ENCODE assay signal across 10 cellular contexts in the genomic region with DNA sequence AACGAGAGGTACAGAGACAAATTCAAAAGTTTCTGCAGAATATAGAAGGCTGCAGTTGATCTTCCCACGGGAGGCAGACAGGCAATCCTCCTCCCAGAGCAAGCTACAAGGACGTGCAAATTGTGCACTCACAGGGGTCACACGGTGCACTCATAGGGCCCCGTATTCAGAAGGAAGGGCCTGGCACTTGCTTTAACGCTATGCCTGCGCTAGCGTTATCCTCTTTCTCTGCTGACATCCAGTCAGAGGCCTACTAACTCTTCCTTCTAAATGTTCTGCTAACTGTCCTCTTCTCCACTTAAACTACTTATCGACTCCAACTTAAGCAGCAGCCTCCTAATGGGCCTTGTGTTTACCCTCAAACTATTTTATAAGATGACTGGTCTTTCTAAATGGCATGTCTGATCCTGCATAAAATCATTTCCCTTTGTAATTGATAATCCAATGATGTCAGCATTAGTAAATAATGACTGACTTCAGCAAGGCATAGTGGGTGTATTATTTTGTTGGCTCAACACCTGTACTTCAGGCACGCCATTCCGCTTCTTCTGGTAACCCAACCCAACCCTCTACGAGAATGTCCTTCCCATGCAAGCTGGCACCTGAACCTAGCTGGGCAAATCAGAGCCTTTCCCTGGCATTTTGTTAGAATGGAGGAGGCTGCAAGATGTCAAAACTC. TPM values are rescaled to one million over a fixed set of nuclear protein-coding genes. Genes with fewer than 3 reads are reported as not detected.
DNase-seq lines count a peak whose midpoint lies in the region; ATAC-seq, FAIRE-seq and TF ChIP-seq lines count a peak whose summit lies in the region.
"Had no signal": no experiment of that assay in that cellular context is flagged by ENCODE, and none has a peak within 500 bp of the region (broad histone marks: within the 10 kb centered on the region; RNA-seq: fewer than 3 reads in every experiment).

No MANE protein-coding gene starts in this region.

- H4K20me1 ChIP-seq in OCI-LY1 (ENCODE audit: insufficient read depth, low read length) = no peaks in the 10 kb centered on the region

- H3K27me3 Mint-ChIP-seq in Caco-2 (ENCODE audit: insufficient read depth, unreplicated experiment) = no peaks in the 10 kb centered on the region
- peaks cover 3% of the 10 kb centered on the region for H3K27me3 Mint-ChIP-seq in endothelial cell (ENCODE audit: unreplicated experiment)
- H3K27me3 Mint-ChIP-seq in neural crest cell (ENCODE audit: low read depth) = peaks cover 2% of the 10 kb centered on the region

- BruUV-seq in Caco-2 (replicated peaks; lab: Mats Ljungman, UMichigan) = no TSS peak

- H3K9me3 ChIP-seq in Caco-2 (no peaks in the 10 kb centered on the region), OCI-LY1 (ENCODE audit: low read length) (no peaks in the 10 kb centered on the region)

- DNase-seq in Caco-2 (no peak), endothelial cell (ENCODE audit: low spot score) (no peak), neural crest cell (ENCODE audit: low read depth, low spot score) (no peak), GM03348 (ENCODE audit: low spot score) (no peak), HUDEP-2 (lab: John Stamatoyannopoulos, UW; ENCODE audit: unreplicated experiment in 76 of 76) (no peak), H54 (ENCODE audit: insufficient read length, low spot score) (no peak)
- DNase-seq: activated effector memory CD4-positive, alpha-beta T cell treated with anti-CD3 and anti-CD28 coated beads, Interleukin-2, amount 50 U/mL, for 16 hours had no signal

- peaks cover 33% of the 10 kb centered on the region for H3K4me1 Mint-ChIP-seq in Caco-2 (ENCODE audit: low read depth, unreplicated experiment)
- peaks cover 53% of the 10 kb centered on the region for H3K4me1 Mint-ChIP-seq in endothelial cell (ENCODE audit: unreplicated experiment)
- peaks cover 26% of the 10 kb centered on the region for H3K4me1 Mint-ChIP-seq in neural crest cell

- H3K9me2 ChIP-seq in OCI-LY1 (ENCODE audit: low read depth, low read length) = no peaks in the 10 kb centered on the region

- FAIRE-seq in H54 (lab: Jason Lieb, UNC) = no peak

- peak overlapping the region; percentile 99 for H3K4me3 Mint-ChIP-seq in Caco-2 (ENCODE audit: unreplicated experiment)
- peak overlapping the region; percentile 80 for H3K4me3 Mint-ChIP-seq in endothelial cell (ENCODE audit: unreplicated experiment)
- H3K4me3 Mint-ChIP-seq in neural crest cell = peak overlapping the region; percentile 54

- H3K79me2 ChIP-seq in OCI-LY1 (ENCODE audit: insufficient read depth, low read length) = peaks cover 32% of the 10 kb centered on the region; the same call in 1 of the 2 replicates

- no peaks in the 10 kb centered on the region for H3K27me3 ChIP-seq in Caco-2 (replicated peaks; ENCODE audit: control insufficient read depth, insufficient read depth, low read length)
- no peaks in the 10 kb centered on the region for H3K27me3 ChIP-seq in OCI-LY1 (ENCODE audit: insufficient read depth, low read length)

- CTCF ChIA-PET in Caco-2 (lab: Charles Lee) = interaction anchor here (1.0 kb wide), 1 partner anchor 97 kb away, joined by 3 read pairs; no protein-coding TSS in a partner anchor

- H3K27ac Mint-ChIP-seq in Caco-2 (ENCODE audit: unreplicated experiment) (peak overlapping the region; percentile 96), endothelial cell (ENCODE audit: unreplicated experiment) (no peak overlapping the region), neural crest cell (ENCODE audit: unreplicated experiment) (no peak overlapping the region)

- H3K4me1 ChIP-seq in Caco-2 (peaks cover 19% of the 10 kb centered on the region), OCI-LY1 (ENCODE audit: insufficient read depth, low read length, severe bottlenecking) (peaks cover 48% of the 10 kb centered on the region)

- H3K9me3 Mint-ChIP-seq in Caco-2 (ENCODE audit: unreplicated experiment) (no peaks in the 10 kb centered on the region), endothelial cell (ENCODE audit: unreplicated experiment) (no peaks in the 10 kb centered on the region), neural crest cell (peaks cover 2% of the 10 kb centered on the region)

- intact Hi-C loops in Caco-2 (cut with micrococcal nuclease; ENCODE audit: unreplicated experiment) = no loop called here

- no peak for TF ChIP-seq POLR2A in H54 (IDR thresholded peaks at IDR 0.05; ENCODE audit: low read depth, low read length)

- no peak overlapping the region for H3K9ac ChIP-seq in OCI-LY1 (ENCODE audit: low read length)

- no peak overlapping the region for H2AFZ ChIP-seq in OCI-LY1 (ENCODE audit: low read length)

- H3K36me3 Mint-ChIP-seq in Caco-2 (ENCODE audit: insufficient read depth, unreplicated experiment) = peaks cover 38% of the 10 kb centered on the region
- H3K36me3 Mint-ChIP-seq in endothelial cell (ENCODE audit: low read depth, unreplicated experiment) = peaks cover 11% of the 10 kb centered on the region
- peaks cover 3% of the 10 kb centered on the region for H3K36me3 Mint-ChIP-seq in neural crest cell (ENCODE audit: low read depth)

- H3K4me3 ChIP-seq in Caco-2 (ENCODE audit: low read depth, low read length) = peak overlapping the region; percentile 75
- peak overlapping the region; percentile 77 for H3K4me3 ChIP-seq in OCI-LY1 (ENCODE audit: low read depth, low read length, poor library complexity, severe bottlenecking)

- H3F3A ChIP-seq in OCI-LY1 (ENCODE audit: insufficient read depth, low read length) = no peaks in the 10 kb centered on the region

- POLR2A ChIA-PET in Caco-2 (lab: Charles Lee) = interaction anchor here (1.1 kb wide), 1 partner anchor 25 kb away, joined by 9 read pairs; no protein-coding TSS in a partner anchor

- no peak overlapping the region for H3K27ac ChIP-seq in OCI-LY1 (ENCODE audit: low read depth, low read length, poor library complexity, severe bottlenecking)

- peaks cover 2% of the 10 kb centered on the region; the same call in 1 of the 2 replicates for H3K36me3 ChIP-seq in Caco-2 (ENCODE audit: control insufficient read depth, insufficient read depth, low read length)
- peaks cover 7% of the 10 kb centered on the region; the same call in 1 of the 2 replicates for H3K36me3 ChIP-seq in OCI-LY1 (ENCODE audit: insufficient read depth, low read length)

- peak overlapping the region; percentile 87 for H3K4me2 ChIP-seq in OCI-LY1 (ENCODE audit: low read length)

- TF ChIP-seq CTCF in Caco-2 (IDR thresholded peaks at IDR 0.05; ENCODE audit: insufficient read depth in 1 of 2, low read depth in 1 of 2, low read length in 1 of 2, severe bottlenecking in 1 of 2, unreplicated experiment in 1 of 2) = no peak
- TF ChIP-seq CTCF in OCI-LY1 (IDR thresholded peaks at IDR 0.05; ENCODE audit: low read length) = no peak
- no peak for TF ChIP-seq CTCF in endothelial cell (IDR thresholded peaks at IDR 0.05; ENCODE audit: unreplicated experiment)
- no peak for TF ChIP-seq CTCF in neural crest cell (conservative IDR thresholded peaks at IDR 0.05)

- no peak for ATAC-seq in GM21529 (IDR thresholded peaks at IDR 0.05; ENCODE audit: unreplicated experiment)

RNA-seq across cellular contexts. Expression of gene IFNGR1, which starts 2.2 kb away (rescaled TPM):
- total RNA-seq in Caco-2 (2022) = 56.9 and 58.0 TPM in 2 replicates
- total RNA-seq in endothelial cell (ENCODE audit: unreplicated experiment) = 58.3 TPM
- total RNA-seq in neural crest cell = 20.3 and 23.0 TPM in 2 replicates

RNA-seq across cellular contexts. Expression of gene IL22RA2, which starts 43.6 kb away (rescaled TPM):
- total RNA-seq in Caco-2 (2022) (not detected in 2 replicates), endothelial cell (ENCODE audit: unreplicated experiment) (not detected), neural crest cell (not detected in 2 replicates)
- total RNA-seq: LHCN-M2 had no signal
